Comparison of ENCODE assay signal across 8 cellular contexts in the genomic region with DNA sequence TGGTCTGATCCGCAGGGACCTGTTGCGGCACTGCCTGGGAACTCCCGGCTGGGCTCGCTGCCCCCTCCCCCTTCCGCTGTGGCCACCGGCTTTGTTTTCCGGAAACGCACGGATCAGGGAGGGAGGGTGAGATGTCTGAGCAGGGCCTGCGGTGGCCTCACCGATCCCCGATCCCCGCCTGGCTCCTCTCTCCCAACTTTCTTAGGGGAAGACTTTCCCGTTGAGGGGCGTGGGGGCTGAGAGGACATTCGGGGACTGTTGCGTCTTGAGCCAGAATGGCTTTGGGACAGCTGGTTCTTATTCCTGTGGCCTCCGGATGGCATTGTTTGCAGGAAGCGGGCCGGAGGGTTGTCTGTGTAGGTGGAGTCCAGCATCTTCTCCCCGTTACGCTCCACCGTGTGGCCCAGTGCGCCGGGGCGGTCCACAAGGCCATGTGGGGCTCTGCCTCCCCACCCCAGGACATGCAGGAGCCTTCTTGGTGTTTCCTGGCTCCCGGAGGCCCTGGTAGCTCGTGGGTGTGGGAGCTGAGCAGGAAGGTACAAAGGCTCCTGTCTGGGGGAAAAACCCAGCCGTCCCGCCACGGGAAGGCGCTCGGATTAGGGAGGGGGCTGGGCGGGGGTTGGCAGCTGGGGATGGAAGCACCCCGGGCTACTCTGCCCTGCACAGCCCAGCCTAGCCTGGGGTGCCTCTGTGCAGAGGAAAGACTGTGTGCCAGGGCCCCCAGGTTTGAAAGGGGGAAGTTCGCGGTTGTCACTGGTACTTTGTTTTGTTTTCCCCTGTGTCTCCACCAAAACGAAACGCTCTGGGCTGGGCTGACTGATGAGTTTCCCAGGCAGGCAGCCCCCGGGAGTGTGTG. TPM values are rescaled to one million over a fixed set of nuclear protein-coding genes. Genes with fewer than 3 reads are reported as not detected.
DNase-seq lines count a peak whose midpoint lies in the region; TF ChIP-seq lines count a peak whose summit lies in the region.

No MANE protein-coding gene starts in this region.

- no peak for TF ChIP-seq CTCF in kidney epithelial cell (IDR thresholded peaks at IDR 0.05; ENCODE audit: insufficient read depth, low read length, poor library complexity, severe bottlenecking)

- DNase-seq in A172 (ENCODE audit: low spot score): peak; percentile 66
- DNase-seq in NCI-H146 treated with DMSO at 0.1 percent for 48 hours (lab: John Stamatoyannopoulos, UW; ENCODE audit: unreplicated experiment): peak; percentile 48
- peak; percentile 41 to 59 for DNase-seq in activated CD4-positive, alpha-beta T cell treated with anti-CD3 and anti-CD28 coated beads for 24 hours (ENCODE audit: low read depth in 2 of 2)
- DNase-seq in cerebellar cortex (ENCODE audit: low spot score): peak; percentile 57
- DNase-seq in kidney epithelial cell (ENCODE audit: low read depth): no peak
- peak; percentile 39 to 54 for DNase-seq in stimulated activated CD4-positive, alpha-beta T cell treated with anti-CD3 and anti-CD28 coated beads, Interleukin-1b, Interleukin-23, amount 100 ng/mL, for 4 hours (ENCODE audit: low read depth in 2 of 2)
- no peak for DNase-seq in NCI-H446 treated with DMSO at 0.1 percent for 48 hours (lab: John Stamatoyannopoulos, UW)

- H3K36me3 ChIP-seq in kidney epithelial cell (ENCODE audit: control insufficient read depth, insufficient read depth, low read length): no peaks in the 10 kb centered on the region

- peak overlapping the region; percentile 99 for H3K4me3 ChIP-seq in kidney epithelial cell (ENCODE audit: low read depth, low read length)

- TF ChIP-seq POLR2A in GM15510 (IDR thresholded peaks at IDR 0.05; ENCODE audit: borderline replicate concordance, extremely low read depth, insufficient read length): peak; percentile 37

- H3K27me3 ChIP-seq in kidney epithelial cell (ENCODE audit: control insufficient read depth, insufficient read depth, low read length): no peaks in the 10 kb centered on the region

RNA-seq across cellular contexts. Expression of a gene that starts 1.3 kb away (rescaled TPM):
- 83.5 and 88.1 TPM in 2 replicates for total RNA-seq in A172 (2014; rRNA removed; shearing (Covaris generic))
- total RNA-seq in kidney epithelial cell: 95.8 and 105 TPM in 2 replicates

RNA-seq across cellular contexts. Expression of a gene that starts 37.1 kb away (rescaled TPM):
- 2.3 and 3.7 TPM in 2 replicates for total RNA-seq in A172 (2014; rRNA removed; shearing (Covaris generic))
- 1.8 and 8.6 TPM in 2 replicates for total RNA-seq in kidney epithelial cell

RNA-seq across cellular contexts. Expression of a gene that starts 37.1 kb away (rescaled TPM):
- total RNA-seq in A172 (2014; rRNA removed; shearing (Covaris generic)): 71.1 and 134 TPM in 2 replicates
- total RNA-seq in kidney epithelial cell: 167 and 178 TPM in 2 replicates

RNA-seq across cellular contexts. Expression of a gene that starts 57.0 kb away (rescaled TPM):
- total RNA-seq in A172 (2014; rRNA removed; shearing (Covaris generic)): 72.6 and 120 TPM in 2 replicates
- 54.1 and 66.7 TPM in 2 replicates for total RNA-seq in kidney epithelial cell

Comparison
In these comparisons a context has a peak if more than half of its experiments do, and no peak if none do; other contexts are left out.
1. DNase-seq: peak in A172 (single experiment), NCI-H146 treated with DMSO at 0.1 percent for 48 hours (single experiment), activated CD4-positive, alpha-beta T cell treated with anti-CD3 and anti-CD28 coated beads for 24 hours (2 of 2), cerebellar cortex (single experiment) and stimulated activated CD4-positive, alpha-beta T cell treated with anti-CD3 and anti-CD28 coated beads, Interleukin-1b, Interleukin-23, amount 100 ng/mL, for 4 hours (2 of 2); none in kidney epithelial cell (single experiment) and NCI-H446 treated with DMSO at 0.1 percent for 48 hours (single experiment).